Comparison of ENCODE assay signal across 23 cellular contexts in genomic region chr9:90836396-90837080, GRCh38. TPM values are rescaled to one million over a fixed set of nuclear protein-coding genes. Genes with fewer than 3 reads are reported as not detected.
DNase-seq lines count a peak whose midpoint lies in the region; ATAC-seq and TF ChIP-seq lines count a peak whose summit lies in the region.
"Had no signal": no experiment of that assay in that cellular context is flagged by ENCODE, and none has a peak within 500 bp of the region (broad histone marks: within the 10 kb centered on the region; RNA-seq: fewer than 3 reads in every experiment).

No MANE protein-coding gene starts in this region.

- DNase-seq in DMS53 (lab: John Stamatoyannopoulos, UW), result peak; percentile 37
- DNase-seq in DMS53 treated with DMSO at 0.1 percent for 48 hours (lab: John Stamatoyannopoulos, UW; ENCODE audit: unreplicated experiment), result no peak
- peak; percentile 18 for DNase-seq in PC-3
- peak; percentile 1 for DNase-seq in fibroblast of villous mesenchyme (ENCODE audit: low read depth)
- no peak for DNase-seq in inferior parietal cortex (ENCODE audit: extremely low spot score)
- DNase-seq in NCI-H345 treated with DMSO at 0.1 percent for 48 hours (lab: John Stamatoyannopoulos, UW; ENCODE audit: unreplicated experiment), result no peak
- no peak for DNase-seq in foreskin keratinocyte
- DNase-seq: CD8-positive, alpha-beta memory T cell; DND-41; GDM1; GOT3; NCI-H1105; NCI-H187; NCI-H2171; NCI-H510A; NK-92 treated with Interleukin-12 subunit alpha and Interleukin-12 subunit beta, amount 100 ng/mL, for 24 hours had no signal

- H3F3A ChIP-seq in DOHH2 (ENCODE audit: control insufficient read depth, insufficient read depth), result peaks cover 19% of the 10 kb centered on the region
- no peaks in the 10 kb centered on the region for H3F3A ChIP-seq in PC-3 (ENCODE audit: low read length, unreplicated experiment)

- BruUV-seq in PC-3 (replicated peaks; lab: Mats Ljungman, UMichigan), result no TSS peak

- H3K27ac ChIP-seq in DOHH2 (ENCODE audit: low read depth, low read length) (peak overlapping the region; percentile 22), PC-3 (ENCODE audit: low read length) (no peak overlapping the region), foreskin keratinocyte (no peak overlapping the region)
- H3K27ac ChIP-seq: 22Rv1, KMS-11, RWPE1 had no signal

- no peak overlapping the region for H2AFZ ChIP-seq in PC-3 (ENCODE audit: low read length)

- H3K9me3 ChIP-seq in DOHH2 (ENCODE audit: control insufficient read depth, insufficient read depth, low read length), result no peaks in the 10 kb centered on the region
- H3K9me3 ChIP-seq in PC-3 (ENCODE audit: low read length), result no peaks in the 10 kb centered on the region

- ATAC-seq in PC-3 (no peak; the same call in 1 of the 2 replicates), foreskin keratinocyte (no peak)
- ATAC-seq: GM12878, HepG2 had no signal

- TF ChIP-seq CTCF in DOHH2 (IDR thresholded peaks at IDR 0.05; ENCODE audit: low read depth, low read length, poor library complexity, severe bottlenecking), result no peak
- no peak for TF ChIP-seq CTCF in PC-3 (conservative IDR thresholded peaks at IDR 0.05; ENCODE audit: low read depth, low read length)
- no peak for TF ChIP-seq CTCF in fibroblast of villous mesenchyme (IDR thresholded peaks at IDR 0.05; ENCODE audit: insufficient read depth, low read depth, low read length)
- TF ChIP-seq CTCF in foreskin keratinocyte (conservative IDR thresholded peaks at IDR 0.05), result no peak

- CTCF ChIA-PET in PC-3 (lab: Charles Lee), result no interaction called here

- no peak overlapping the region for H3K4me3 ChIP-seq in DOHH2 (ENCODE audit: low read length)
- no peak overlapping the region for H3K4me3 ChIP-seq in PC-3 (ENCODE audit: low read length)
- no peak overlapping the region for H3K4me3 ChIP-seq in fibroblast of villous mesenchyme (ENCODE audit: low read depth, low read length)
- H3K4me3 ChIP-seq: BLaER1 treated with 17β-estradiol and CSF1 and Interleukin-3, amounts not matched to agents 10 nM and 100 nM; GM12878 had no signal

- H3K36me3 ChIP-seq in DOHH2 (ENCODE audit: control insufficient read depth, low read length) (peaks cover 96% of the 10 kb centered on the region), PC-3 (ENCODE audit: low read depth, low read length) (no peaks in the 10 kb centered on the region)

- H3K4me2 ChIP-seq in DOHH2 (ENCODE audit: low read length), result no peak overlapping the region
- H3K4me2 ChIP-seq in PC-3 (ENCODE audit: low read length), result no peak overlapping the region
- H3K4me2 ChIP-seq: KMS-11 had no signal

- H3K9me2 ChIP-seq in DOHH2 (replicated peaks; ENCODE audit: control insufficient read depth, low read length), result no peaks in the 10 kb centered on the region
- H3K9me2 ChIP-seq in PC-3 (replicated peaks; ENCODE audit: low read length), result no peaks in the 10 kb centered on the region

- H3K9ac ChIP-seq in PC-3 (ENCODE audit: low read length), result no peak overlapping the region
- H3K9ac ChIP-seq: BLaER1 treated with 17β-estradiol and CSF1 and Interleukin-3, amounts not matched to agents 10 nM and 100 nM; KMS-11 had no signal

- intact Hi-C loops in PC-3 (cut with micrococcal nuclease), result no loop called here

- H4K20me1 ChIP-seq in DOHH2 (ENCODE audit: control insufficient read depth, insufficient read depth, low read depth, low read length) (peaks cover 22% of the 10 kb centered on the region), PC-3 (ENCODE audit: low read length) (no peaks in the 10 kb centered on the region)

- H3K79me2 ChIP-seq in DOHH2 (ENCODE audit: control insufficient read depth, low read length) (peaks cover 100% of the 10 kb centered on the region), PC-3 (ENCODE audit: low read length) (no peaks in the 10 kb centered on the region)

- peaks cover 65% of the 10 kb centered on the region for H3K4me1 ChIP-seq in DOHH2 (ENCODE audit: control insufficient read depth, low read length)
- no peaks in the 10 kb centered on the region; the same call in 1 of the 2 replicates for H3K4me1 ChIP-seq in PC-3 (ENCODE audit: insufficient read depth, low read length)
- no peaks in the 10 kb centered on the region for H3K4me1 ChIP-seq in foreskin keratinocyte

- H3K27me3 ChIP-seq in DOHH2 (ENCODE audit: control insufficient read depth, low read length) (no peaks in the 10 kb centered on the region), PC-3 (ENCODE audit: low read length) (no peaks in the 10 kb centered on the region), foreskin keratinocyte (no peaks in the 10 kb centered on the region)
- H3K27me3 ChIP-seq: BLaER1 treated with 17β-estradiol and CSF1 and Interleukin-3, amounts not matched to agents 10 nM and 100 nM had no signal

- POLR2A ChIA-PET in PC-3 (lab: Charles Lee; ENCODE audit: unreplicated experiment), result no interaction called here

RNA-seq across cellular contexts. Expression of gene SYK, which starts 34.9 kb away (rescaled TPM):
- total RNA-seq in PC-3 (2014; rRNA removed) (12.9 and 14.6 TPM in 2 replicates), fibroblast of villous mesenchyme (not detected in 2 replicates), foreskin keratinocyte (6.1 and 6.6 TPM in 2 replicates)
- polyA plus RNA-seq in foreskin keratinocyte, result 2.5 and 2.8 TPM in 2 replicates
- total RNA-seq: HepG2 had no signal
- polyA plus RNA-seq: HepG2 had no signal

Comparison
In these comparisons a context has a peak if more than half of its experiments do, and no peak if none do; other contexts are left out.
1. DNase-seq: peak in DMS53 (single experiment), PC-3 (single experiment) and fibroblast of villous mesenchyme (single experiment); none in DMS53 treated with DMSO at 0.1 percent for 48 hours (single experiment), inferior parietal cortex (single experiment), NCI-H345 treated with DMSO at 0.1 percent for 48 hours (single experiment) and foreskin keratinocyte (0 of 2).